In the genomic region with DNA sequence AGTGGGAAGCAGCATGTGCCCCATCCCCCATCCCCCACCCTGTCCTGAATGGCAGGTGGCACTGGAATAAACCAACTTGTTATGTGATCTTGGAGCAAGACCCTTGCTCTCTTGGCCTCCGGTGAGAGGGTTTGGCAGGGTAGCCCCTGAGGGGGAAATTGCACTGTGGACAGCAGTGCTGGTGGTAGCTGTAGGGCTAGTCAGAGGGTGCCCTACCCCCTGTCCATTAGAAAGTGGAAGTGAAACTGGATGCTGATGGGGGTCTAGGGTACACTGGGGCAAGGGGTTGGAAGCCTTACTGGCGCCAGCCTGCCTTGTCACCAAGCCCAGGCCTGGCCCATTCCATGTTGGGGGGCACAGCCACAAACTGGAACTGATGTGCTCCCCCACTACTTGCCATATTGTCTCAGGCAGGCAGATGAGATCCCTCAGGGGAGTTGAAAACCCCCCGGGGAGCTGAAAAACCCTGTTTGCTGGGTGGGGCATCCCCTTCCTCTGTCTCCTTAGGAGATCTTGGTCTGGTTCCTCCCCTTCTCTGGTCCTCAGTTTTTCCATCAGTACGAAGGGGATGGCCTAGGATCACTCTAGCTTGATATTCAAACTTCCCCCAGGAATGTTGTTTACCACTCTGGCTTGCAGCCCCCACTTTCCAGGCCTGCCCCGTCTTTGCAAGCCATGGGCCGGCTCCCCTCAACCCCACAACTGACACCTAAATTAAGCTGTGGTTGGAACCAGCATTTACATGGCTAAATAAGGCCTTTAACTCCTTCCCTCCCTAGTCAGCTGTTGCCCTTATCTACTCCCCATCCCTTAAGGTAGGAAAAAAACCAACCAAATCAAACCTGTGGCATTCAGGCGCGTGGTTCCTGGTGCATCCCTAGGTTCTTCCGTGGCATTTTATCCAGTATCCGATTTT, we compare ENCODE assay signal across 1 cellular context.
TF ChIP-seq lines count a peak whose summit lies in the region.

No MANE protein-coding gene starts in this region.

TF ChIP-seq in GM12878, 131 proteins besides CTCF, POLR2A, EP300 and RAD21 (continued from another document):
- TF ChIP-seq, protein P1, sequence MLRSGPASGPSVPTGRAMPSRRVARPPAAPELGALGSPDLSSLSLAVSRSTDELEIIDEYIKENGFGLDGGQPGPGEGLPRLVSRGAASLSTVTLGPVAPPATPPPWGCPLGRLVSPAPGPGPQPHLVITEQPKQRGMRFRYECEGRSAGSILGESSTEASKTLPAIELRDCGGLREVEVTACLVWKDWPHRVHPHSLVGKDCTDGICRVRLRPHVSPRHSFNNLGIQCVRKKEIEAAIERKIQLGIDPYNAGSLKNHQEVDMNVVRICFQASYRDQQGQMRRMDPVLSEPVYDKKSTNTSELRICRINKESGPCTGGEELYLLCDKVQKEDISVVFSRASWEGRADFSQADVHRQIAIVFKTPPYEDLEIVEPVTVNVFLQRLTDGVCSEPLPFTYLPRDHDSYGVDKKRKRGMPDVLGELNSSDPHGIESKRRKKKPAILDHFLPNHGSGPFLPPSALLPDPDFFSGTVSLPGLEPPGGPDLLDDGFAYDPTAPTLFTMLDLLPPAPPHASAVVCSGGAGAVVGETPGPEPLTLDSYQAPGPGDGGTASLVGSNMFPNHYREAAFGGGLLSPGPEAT (IDR thresholded peaks at IDR 0.05; ENCODE audit: low read depth), result peak; percentile 96
